ENCODE assay signal across 10 cellular contexts in the genomic region with DNA sequence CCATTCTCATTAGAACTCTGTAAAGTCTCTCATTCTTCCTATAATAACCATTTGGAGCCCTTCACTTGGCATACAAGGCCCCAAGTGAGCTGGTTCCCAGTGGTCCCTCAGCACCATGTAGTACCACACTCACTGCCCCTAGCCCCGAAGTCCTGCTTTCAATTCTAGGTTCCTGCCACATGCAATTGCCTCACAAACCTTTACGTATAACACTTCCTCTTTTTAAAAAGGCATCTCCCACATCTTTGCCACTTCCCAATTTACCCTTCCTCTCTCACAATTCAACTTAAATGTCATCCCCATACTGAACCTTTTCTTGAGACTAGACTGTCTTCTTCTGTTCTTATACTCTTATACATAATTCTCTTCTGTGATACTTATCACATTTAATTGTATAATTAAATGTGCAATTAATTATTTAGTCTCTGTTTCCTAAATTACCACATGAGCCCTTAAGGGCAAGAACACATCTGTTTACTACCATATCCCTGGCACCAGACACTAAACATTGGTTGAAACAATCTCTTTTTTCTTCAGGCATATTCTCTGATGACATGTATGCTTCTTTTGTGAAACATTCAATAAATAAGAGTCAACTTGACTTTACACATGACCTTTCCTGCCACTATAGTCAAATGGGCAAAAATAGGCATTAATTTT.
DNase-seq lines count a peak whose midpoint lies in the region; ATAC-seq and TF ChIP-seq lines count a peak whose summit lies in the region.
"Had no signal": no experiment of that assay in that cellular context is flagged by ENCODE, and none has a peak within 500 bp of the region (broad histone marks: within the 10 kb centered on the region; RNA-seq: fewer than 3 reads in every experiment).

No MANE protein-coding gene starts in this region.

- no peak overlapping the region for H3K4me3 ChIP-seq in upper lobe of left lung
- H3K4me3 ChIP-seq in left ventricle myocardium inferior = no peak overlapping the region

- no peaks in the 10 kb centered on the region for H3K27me3 ChIP-seq in upper lobe of left lung
- no peaks in the 10 kb centered on the region for H3K27me3 ChIP-seq in left ventricle myocardium inferior (ENCODE audit: low read depth)

- no peaks in the 10 kb centered on the region for H3K9me3 Mint-ChIP-seq in activated B cell treated with CpG ODN at 0.5 μM for 24 hours
- H3K9me3 Mint-ChIP-seq: activated T-helper 1 cell treated with anti-CD3 and anti-CD28 coated beads, Interleukin-12 subunit alpha, Interleukin-12 subunit beta, Interleukin-2, Interleukin-4 antibody, amounts not matched to agents 30 ng/mL and 10 ng/mL and 1 ng/mL, durations not matched to agents 14 hours and 24 hours and 36 hours; effector memory CD8-positive, alpha-beta T cell had no signal

- intact Hi-C loops in left ventricle myocardium superior (cut with micrococcal nuclease) = no loop called here
- intact Hi-C loops in Right ventricle myocardium inferior (cut with DNase I) = no loop called here
- intact Hi-C loops in activated B cell treated with CpG ODN at 0.5 μM for 24 hours (cut with micrococcal nuclease) = no loop called here
- intact Hi-C loops in left ventricle myocardium inferior (cut with micrococcal nuclease) = no loop called here

- peaks cover 0 to 14% (median 0%) of the 10 kb centered on the region in 4 donors for H3K4me1 ChIP-seq in upper lobe of left lung
- H3K4me1 ChIP-seq in left ventricle myocardium inferior = no peaks in the 10 kb centered on the region

- TF ChIP-seq CTCF in activated B cell treated with CpG ODN at 0.5 μM for 24 hours (IDR thresholded peaks at IDR 0.05) (no peak), upper lobe of left lung (IDR thresholded peaks at IDR 0.05) (no peak), left ventricle myocardium inferior (IDR thresholded peaks at IDR 0.05; ENCODE audit: borderline replicate concordance) (no peak)

- 58 to 74% methylated on average over 2 of the region's 2 CpGs for WGBS in upper lobe of left lung, 2 donors

- TF ChIP-seq POLR2A in upper lobe of left lung (IDR thresholded peaks at IDR 0.05) = no peak

- H3K9me3 ChIP-seq in upper lobe of left lung (no peaks in the 10 kb centered on the region), left ventricle myocardium inferior (replicated peaks) (no peaks in the 10 kb centered on the region)

- ATAC-seq in left ventricle myocardium superior (peak; percentile 28), Right ventricle myocardium inferior (no peak), HG03432 (IDR thresholded peaks at IDR 0.05; ENCODE audit: unreplicated experiment) (peak; percentile 40), activated B cell treated with CpG ODN at 0.5 μM for 24 hours (ENCODE audit: low read depth) (peak; percentile 65), upper lobe of left lung (ENCODE audit: low FRiP score in 2 of 2) (peak; percentile 40 to 81)
- ATAC-seq: effector memory CD8-positive, alpha-beta T cell had no signal

- no peaks in the 10 kb centered on the region for H3K36me3 Mint-ChIP-seq in activated B cell treated with CpG ODN at 0.5 μM for 24 hours (ENCODE audit: low read depth)

- H3K4me1 Mint-ChIP-seq in activated B cell treated with CpG ODN at 0.5 μM for 24 hours = peaks cover 29% of the 10 kb centered on the region

- POLR2A ChIA-PET in activated B cell treated with CpG ODN at 0.5 μM for 24 hours (lab: Charles Lee) = no interaction called here

- CTCF ChIA-PET in activated B cell treated with CpG ODN at 0.5 μM for 24 hours (lab: Charles Lee) = no interaction called here

- DNase-seq in left ventricle myocardium superior (no peak), Right ventricle myocardium inferior (ENCODE audit: missing footprints) (no peak), activated B cell treated with CpG ODN at 0.5 μM for 24 hours (no peak), upper lobe of left lung (peak in 1 of 2 donors; percentile 36), left ventricle myocardium inferior (no peak), NCI-H1694 (lab: John Stamatoyannopoulos, UW) (no peak)
- no peak for DNase-seq in stimulated activated CD4-positive, alpha-beta T cell treated with anti-CD3 and anti-CD28 coated beads, Interleukin-2, amount 100 ng/mL, for 48 hours
- DNase-seq: effector memory CD8-positive, alpha-beta T cell had no signal

- no peak for TF ChIP-seq EP300 in upper lobe of left lung (IDR thresholded peaks at IDR 0.05)

- H3K27me3 Mint-ChIP-seq in activated B cell treated with CpG ODN at 0.5 μM for 24 hours = no peaks in the 10 kb centered on the region
- H3K27me3 Mint-ChIP-seq: effector memory CD8-positive, alpha-beta T cell had no signal

- H3K36me3 ChIP-seq in upper lobe of left lung (no peaks in the 10 kb centered on the region), left ventricle myocardium inferior (no peaks in the 10 kb centered on the region)

- peak overlapping the region; percentile 61 for H3K4me3 Mint-ChIP-seq in activated B cell treated with CpG ODN at 0.5 μM for 24 hours
- H3K4me3 Mint-ChIP-seq: activated T-helper 1 cell treated with anti-CD3 and anti-CD28 coated beads, Interleukin-12 subunit alpha, Interleukin-12 subunit beta, Interleukin-2, Interleukin-4 antibody, amounts not matched to agents 30 ng/mL and 10 ng/mL and 1 ng/mL, durations not matched to agents 14 hours and 24 hours and 36 hours; effector memory CD8-positive, alpha-beta T cell had no signal

- H3K27ac ChIP-seq in upper lobe of left lung (no peak overlapping the region), left ventricle myocardium inferior (replicated peaks) (no peak overlapping the region)

- peak overlapping the region; percentile 46 for H3K27ac Mint-ChIP-seq in activated B cell treated with CpG ODN at 0.5 μM for 24 hours
- H3K27ac Mint-ChIP-seq: activated T-helper 1 cell treated with anti-CD3 and anti-CD28 coated beads, Interleukin-12 subunit alpha, Interleukin-12 subunit beta, Interleukin-2, Interleukin-4 antibody, amounts not matched to agents 30 ng/mL and 10 ng/mL and 1 ng/mL, durations not matched to agents 14 hours and 24 hours and 36 hours; effector memory CD8-positive, alpha-beta T cell had no signal
